In the genomic region with DNA sequence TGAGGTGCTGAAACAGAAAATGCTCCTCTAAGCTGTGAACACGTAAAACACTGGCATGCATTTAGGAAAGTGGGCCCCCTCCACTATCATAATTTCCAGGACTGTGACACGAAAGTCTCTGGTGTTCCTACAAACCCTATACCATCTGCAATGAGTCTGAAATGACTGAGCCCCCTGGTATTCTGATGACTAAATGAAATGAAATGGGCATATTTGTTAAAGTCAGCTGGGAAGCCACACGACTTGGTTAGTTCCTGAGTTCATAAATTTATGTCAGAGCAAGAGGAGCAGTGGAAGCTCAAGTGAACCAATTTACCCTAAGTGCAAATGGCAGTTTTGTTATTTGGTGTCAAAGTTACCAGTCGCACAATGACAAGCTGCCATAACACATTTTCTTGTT, we compare ENCODE assay signal across 19 cellular contexts.
DNase-seq lines count a peak whose midpoint lies in the region; ATAC-seq lines count a peak whose summit lies in the region.
"Had no signal": no experiment of that assay in that cellular context is flagged by ENCODE, and none has a peak within 500 bp of the region (broad histone marks: within the 10 kb centered on the region; RNA-seq: fewer than 3 reads in every experiment).

No MANE protein-coding gene starts in this region.

- H3K9me3 ChIP-seq in MG63: no peaks in the 10 kb centered on the region
- H3K9me3 ChIP-seq: ascending aorta, HAP-1, tibial nerve had no signal

- H3K27me3 ChIP-seq in MG63: no peaks in the 10 kb centered on the region
- H3K27me3 ChIP-seq: ascending aorta, tibial nerve had no signal

- peak; percentile 57 for DNase-seq in AG20443 (ENCODE audit: low spot score)
- DNase-seq in MG63: peak; percentile 8
- DNase-seq in dedifferentiated amniotic fluid mesenchymal stem cell (ENCODE audit: extremely low spot score): peak; percentile 80
- DNase-seq in non-pigmented ciliary epithelial cell (ENCODE audit: low read depth): peak; percentile 54
- DNase-seq in T-helper 1 cell: no peak
- no peak for DNase-seq in NCI-H510A (lab: John Stamatoyannopoulos, UW)
- no peak for DNase-seq in left colon
- DNase-seq: activated CD4-positive, alpha-beta T cell treated with anti-CD3 and anti-CD28 coated beads, Interleukin-2, amount 50 U/mL, for 4 hours; CD4-positive, CD25-positive, alpha-beta regulatory T cell; GF-D8; MM.1S; NCI-H2081; SHP77 treated with DMSO at 0.1 percent for 48 hours; stimulated activated CD4-positive, alpha-beta T cell treated with anti-CD3 and anti-CD28 coated beads, Interleukin-1b, Interleukin-23, amount 100 ng/mL, for 48 hours; stimulated activated CD8-positive, alpha-beta memory T cell treated with anti-CD3 and anti-CD28 coated beads, Interleukin-4, amount 100 ng/mL, for 48 hours had no signal

- intact Hi-C loops in left colon (cut with DNase I, micrococcal nuclease): no loop called here

- ATAC-seq in HG02840 (IDR thresholded peaks at IDR 0.05; ENCODE audit: low FRiP score, unreplicated experiment): no peak
- ATAC-seq in left colon: no peak

- no peaks in the 10 kb centered on the region for H3K36me3 ChIP-seq in MG63
- H3K36me3 ChIP-seq: ascending aorta, HAP-1, tibial nerve had no signal

- H3K4me3 ChIP-seq in MG63: no peak overlapping the region
- H3K4me3 ChIP-seq: ascending aorta, HAP-1, tibial nerve had no signal

Comparison
In these comparisons a context has a peak if more than half of its experiments do, and no peak if none do; other contexts are left out.
1. DNase-seq: peak in AG20443 (single experiment), MG63 (single experiment), dedifferentiated amniotic fluid mesenchymal stem cell (single experiment) and non-pigmented ciliary epithelial cell (single experiment); none in T-helper 1 cell (0 of 5), NCI-H510A (single experiment) and left colon (0 of 2).